In the genomic region with DNA sequence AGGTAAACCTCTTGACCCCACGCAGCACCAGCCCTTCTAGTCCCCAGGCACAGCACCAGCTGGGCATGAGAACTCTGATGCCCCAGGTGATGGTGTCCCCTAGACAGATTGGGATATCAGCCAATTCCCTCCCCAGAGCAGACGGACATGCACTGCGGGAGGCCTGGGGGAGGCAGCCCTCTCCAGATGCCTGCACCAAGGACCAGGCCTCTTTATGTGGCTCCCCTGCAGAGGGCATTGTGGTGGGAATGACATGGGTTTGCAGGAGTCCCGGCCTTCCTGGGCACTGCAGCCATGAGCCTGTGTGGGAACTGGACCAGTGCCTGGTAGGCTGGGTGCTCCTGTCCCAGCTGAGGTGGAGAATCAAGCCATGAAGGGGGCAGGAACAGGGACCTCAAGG, we compare ENCODE assay signal across 23 cellular contexts. TPM values are rescaled to one million over a fixed set of nuclear protein-coding genes. Genes with fewer than 3 reads are reported as not detected.
DNase-seq lines count a peak whose midpoint lies in the region; ATAC-seq and TF ChIP-seq lines count a peak whose summit lies in the region.
"Had no signal": no experiment of that assay in that cellular context is flagged by ENCODE, and none has a peak within 500 bp of the region (broad histone marks: within the 10 kb centered on the region; RNA-seq: fewer than 3 reads in every experiment).

No MANE protein-coding gene starts in this region.

- H3K4me2 ChIP-seq in osteoblast (ENCODE audit: insufficient read depth, low read length) = no peak overlapping the region
- H3K4me2 ChIP-seq: SK-N-SH had no signal

- peaks cover 7% of the 10 kb centered on the region for H4K20me1 ChIP-seq in osteoblast (ENCODE audit: insufficient read depth, low read length)

- H3K27ac ChIP-seq in body of pancreas = peak overlapping the region in 3 of 4 donors; percentile 15 to 39 (median 16)
- no peak overlapping the region for H3K27ac ChIP-seq in osteoblast (ENCODE audit: low read depth, low read length)
- H3K27ac ChIP-seq: brain microvascular endothelial cell, RWPE1, VCaP had no signal

- no peak overlapping the region for H3K4me3 Mint-ChIP-seq in natural killer cell
- H3K4me3 Mint-ChIP-seq: activated naive CD8-positive, alpha-beta T cell treated with anti-CD3 and anti-CD28 coated beads, Interleukin-2, amount 10 ng/mL, durations not matched to agents 7 days and 5 days; memory B cell had no signal

- intact Hi-C loops in body of pancreas (cut with DNase I) (no loop called here), natural killer cell (cut with micrococcal nuclease) (no loop called here)

- TF ChIP-seq CTCF in body of pancreas (IDR thresholded peaks at IDR 0.05) (no peak), osteoblast (IDR thresholded peaks at IDR 0.05; ENCODE audit: extremely low read depth, low read depth, low read length) (no peak), natural killer cell (IDR thresholded peaks at IDR 0.05) (no peak)

- no peaks in the 10 kb centered on the region for H3K9me3 Mint-ChIP-seq in natural killer cell
- H3K9me3 Mint-ChIP-seq: activated naive CD8-positive, alpha-beta T cell treated with anti-CD3 and anti-CD28 coated beads, Interleukin-2, amount 10 ng/mL, durations not matched to agents 7 days and 5 days; memory B cell had no signal

- H3K27me3 ChIP-seq in body of pancreas = no peaks in the 10 kb centered on the region
- H3K27me3 ChIP-seq in osteoblast (ENCODE audit: insufficient read depth, low read length) = no peaks in the 10 kb centered on the region
- H3K27me3 ChIP-seq: brain microvascular endothelial cell had no signal

- ATAC-seq in body of pancreas (peak; percentile 24), GM19035 (IDR thresholded peaks at IDR 0.05; ENCODE audit: unreplicated experiment) (no peak), GM18517 (IDR thresholded peaks at IDR 0.05; ENCODE audit: unreplicated experiment) (no peak), natural killer cell (no peak)

- DNase-seq in DMS 273 treated with DMSO at 0.1 percent for 48 hours (lab: John Stamatoyannopoulos, UW) = peak; percentile 75
- DNase-seq in NCI-H1694 (lab: John Stamatoyannopoulos, UW) = peak; percentile 30
- peak in 1 of 4 donors; percentile 37 for DNase-seq in body of pancreas
- DNase-seq in osteoblast (ENCODE audit: insufficient read length, low spot score, missing footprints) = peak; percentile 47
- no peak for DNase-seq in natural killer cell
- DNase-seq in activated gamma-delta T cell treated with Interleukin-2 at 50 U/mL for 16 hours = no peak
- DNase-seq: activated CD4-positive, alpha-beta T cell treated with anti-CD3 and anti-CD28 coated beads, Interleukin-2, amount 50 U/mL, for 1 hour; activated naive CD8-positive, alpha-beta T cell treated with anti-CD3 and anti-CD28 coated beads, Interleukin-2, amount 10 ng/mL, durations not matched to agents 7 days and 5 days; brain microvascular endothelial cell; Caco-2; HCEC 1CT; Kasumi-1; NCI-H2029 treated with DMSO at 0.1 percent for 48 hours; NCI-H526; SK-N-SH; stimulated activated CD4-positive, alpha-beta T cell treated with anti-CD3 and anti-CD28 coated beads, Interleukin-4, amount 100 ng/mL, for 24 hours; T-helper 2 cell; trophoblast cell had no signal

- H3K9me3 ChIP-seq in body of pancreas (no peaks in the 10 kb centered on the region), osteoblast (ENCODE audit: low read depth, low read length) (no peaks in the 10 kb centered on the region)
- H3K9me3 ChIP-seq: Caco-2, SK-N-SH had no signal

- H3K4me3 ChIP-seq in body of pancreas (no peak overlapping the region), osteoblast (ENCODE audit: insufficient read depth, low read length) (no peak overlapping the region)

- no peak overlapping the region for H2AFZ ChIP-seq in osteoblast (ENCODE audit: low read length)

- no peaks in the 10 kb centered on the region for H3K36me3 Mint-ChIP-seq in natural killer cell
- H3K36me3 Mint-ChIP-seq: activated naive CD8-positive, alpha-beta T cell treated with anti-CD3 and anti-CD28 coated beads, Interleukin-2, amount 10 ng/mL, durations not matched to agents 7 days and 5 days had no signal

- H3K4me1 Mint-ChIP-seq in natural killer cell = no peaks in the 10 kb centered on the region

- peaks cover 15% of the 10 kb centered on the region for H3K4me1 ChIP-seq in body of pancreas
- H3K4me1 ChIP-seq in osteoblast (ENCODE audit: insufficient read depth, low read length) = no peaks in the 10 kb centered on the region
- H3K4me1 ChIP-seq: Caco-2 had no signal

- 60 to 64% methylated on average over 3 to 4 of the region's 4 CpGs for WGBS in body of pancreas, 2 donors

- no peaks in the 10 kb centered on the region for H3K27me3 Mint-ChIP-seq in natural killer cell (ENCODE audit: low read depth in 2 of 2)
- H3K27me3 Mint-ChIP-seq: activated naive CD8-positive, alpha-beta T cell treated with anti-CD3 and anti-CD28 coated beads, Interleukin-2, amount 10 ng/mL, durations not matched to agents 7 days and 5 days; memory B cell had no signal

- H3K27ac Mint-ChIP-seq in natural killer cell = peak overlapping the region in 1 of 2 donors; percentile 45
- H3K27ac Mint-ChIP-seq: activated naive CD8-positive, alpha-beta T cell treated with anti-CD3 and anti-CD28 coated beads, Interleukin-2, amount 10 ng/mL, durations not matched to agents 7 days and 5 days; memory B cell had no signal

- H3K79me2 ChIP-seq in osteoblast (ENCODE audit: insufficient read depth, low read length) = no peaks in the 10 kb centered on the region

- TF ChIP-seq POLR2A in body of pancreas (IDR thresholded peaks at IDR 0.05) = no peak

- H3K36me3 ChIP-seq in body of pancreas (replicated peaks in 1 of 2; ENCODE audit: insufficient read depth in 1 of 2, low read depth in 2 of 2) (peaks cover 0 to 9% of the 10 kb centered on the region in 2 donors), osteoblast (ENCODE audit: insufficient read depth, low read length) (peaks cover 27% of the 10 kb centered on the region)

RNA-seq across cellular contexts. Expression of a gene that starts 25.9 kb away (rescaled TPM):
- total RNA-seq in body of pancreas (10 to 100 TPM; 14.5 to 26.4 TPM), osteoblast (22.8 and 24.5 TPM in 2 replicates), natural killer cell (10 to 100 TPM; 25.1 to 30.3 (median 25.5) TPM)

RNA-seq across cellular contexts. Expression of a gene that starts 55.9 kb away (rescaled TPM):
- total RNA-seq in body of pancreas (10 to 100 TPM; 19.2 to 48.8 TPM), osteoblast (27.9 and 33.6 TPM in 2 replicates), natural killer cell (10 to 100 TPM; 45.8 to 66.0 (median 62.7) TPM)

RNA-seq across cellular contexts. Expression of a gene that starts 59.3 kb away (rescaled TPM):
- total RNA-seq in body of pancreas = 10 to 100 TPM; 25.4 to 44.1 TPM
- 46.3 and 61.6 TPM in 2 replicates for total RNA-seq in osteoblast
- total RNA-seq in natural killer cell = 100 to 1,000 TPM; 189 to 246 (median 214) TPM

Comparison
In these comparisons a context has a peak if more than half of its experiments do, and no peak if none do; other contexts are left out.
1. DNase-seq: peak in DMS 273 treated with DMSO at 0.1 percent for 48 hours (single experiment), NCI-H1694 (single experiment) and osteoblast (single experiment); none in natural killer cell (single experiment) and activated gamma-delta T cell treated with Interleukin-2 at 50 U/mL for 16 hours (single experiment).